1 cellular context compared by ENCODE assay signal in the genomic region with DNA sequence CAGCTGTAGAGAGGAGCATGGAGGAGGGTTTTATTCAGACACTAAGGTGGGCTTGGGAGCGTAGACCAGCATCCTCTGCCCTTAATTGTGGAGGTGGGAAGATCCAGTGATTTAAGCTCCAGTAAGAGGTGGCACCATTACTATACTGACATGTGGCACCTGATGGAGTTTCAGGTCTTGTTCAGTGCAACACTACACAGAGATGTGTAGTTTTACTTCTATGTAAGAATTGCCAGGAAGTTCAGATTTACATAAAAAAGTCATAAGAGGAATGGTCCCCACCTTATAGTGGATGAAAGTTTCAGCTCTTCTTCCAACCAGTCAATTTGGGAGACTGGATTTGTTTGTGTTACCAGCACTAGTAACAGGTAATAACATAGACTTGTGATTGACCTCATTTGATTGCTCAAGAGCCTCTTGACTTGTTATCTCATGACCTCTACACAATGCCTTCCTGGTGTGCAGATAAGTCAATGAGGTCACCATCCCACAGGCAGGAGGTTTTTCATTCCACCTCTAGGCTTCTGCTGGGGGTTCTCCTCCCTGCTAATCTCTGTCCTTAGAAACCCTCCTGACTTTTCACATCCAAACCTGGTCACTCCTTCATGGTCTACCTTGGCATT.
TF ChIP-seq lines count a peak whose summit lies in the region.

No MANE protein-coding gene starts in this region.

TF ChIP-seq in HEK293, 187 proteins besides CTCF, POLR2A, EP300 and RAD21 (continued from another document):
- TF ChIP-seq PRDM10 (tag by site-specific recombination; IDR thresholded peaks at IDR 0.05) (0 out of 2 replicates have a peak, but pooled peaks have one; percentile 26), ATF2 (tag by site-specific recombination; IDR thresholded peaks at IDR 0.05; ENCODE audit: low read depth) (peak; percentile 95), ZXDB (tag by site-specific recombination; IDR thresholded peaks at IDR 0.05) (peak; percentile 67; the same call in 1 of the 2 replicates), ZNF394 (tag by site-specific recombination; IDR thresholded peaks at IDR 0.05; ENCODE audit: borderline replicate concordance) (0 out of 2 replicates have a peak, but pooled peaks have one; percentile 47), OSR2 (tag by site-specific recombination; IDR thresholded peaks at IDR 0.05) (peak; percentile 87), ZNF639 (tag by site-specific recombination; IDR thresholded peaks at IDR 0.05) (peak; percentile 88; the same call in 1 of the 2 replicates), INSM2 (tag by site-specific recombination; IDR thresholded peaks at IDR 0.05) (peak; percentile 56; the same call in 1 of the 2 replicates), SCRT2 (tag by site-specific recombination; IDR thresholded peaks at IDR 0.05) (peak; percentile 94), ZBTB17 (tag by site-specific recombination; IDR thresholded peaks at IDR 0.05) (0 out of 2 replicates have a peak, but pooled peaks have one; percentile 17), ZNF660 (tag by site-specific recombination; IDR thresholded peaks at IDR 0.05) (0 out of 2 replicates have a peak, but pooled peaks have one; percentile 49), GFI1B (tag by site-specific recombination; IDR thresholded peaks at IDR 0.05) (peak; percentile 70), KLF10 (tag by site-specific recombination; IDR thresholded peaks at IDR 0.05) (peak; percentile 46; the same call in 1 of the 2 replicates), ZIC2 (tag by site-specific recombination; IDR thresholded peaks at IDR 0.05) (peak; percentile 70), GLIS2 (tag by site-specific recombination; IDR thresholded peaks at IDR 0.05) (peak; percentile 25; the same call in 1 of the 2 replicates), ZNF600 (tag by site-specific recombination; IDR thresholded peaks at IDR 0.05) (0 out of 2 replicates have a peak, but pooled peaks have one; percentile 20), ZNF398 (tag by site-specific recombination; IDR thresholded peaks at IDR 0.05) (0 out of 2 replicates have a peak, but pooled peaks have one; percentile 40), ZNF518A (tag by site-specific recombination; conservative IDR thresholded peaks at IDR 0.05; ENCODE audit: low read depth) (0 out of 2 replicates have a peak, but pooled peaks have one; percentile 20), BCL11A (tag by site-specific recombination; IDR thresholded peaks at IDR 0.05; ENCODE audit: low read depth) (peak; percentile 77), ZNF324 (tag by site-specific recombination; IDR thresholded peaks at IDR 0.05) (peak; percentile 71; the same call in 1 of the 2 replicates), TSHZ1 (tag by site-specific recombination; IDR thresholded peaks at IDR 0.05; ENCODE audit: borderline replicate concordance) (peak; percentile 78; the same call in 1 of the 2 replicates), ZNF629 (tag by site-specific recombination; IDR thresholded peaks at IDR 0.05) (peak; percentile 93), ZEB2 (tag by site-specific recombination; IDR thresholded peaks at IDR 0.05) (peak; percentile 73), FEZF1 (tag by site-specific recombination; IDR thresholded peaks at IDR 0.05) (peak; percentile 66), KLF8 (tag by site-specific recombination; IDR thresholded peaks at IDR 0.05) (peak; percentile 82)
